ENCODE assay signal across 21 cellular contexts in the genomic region with DNA sequence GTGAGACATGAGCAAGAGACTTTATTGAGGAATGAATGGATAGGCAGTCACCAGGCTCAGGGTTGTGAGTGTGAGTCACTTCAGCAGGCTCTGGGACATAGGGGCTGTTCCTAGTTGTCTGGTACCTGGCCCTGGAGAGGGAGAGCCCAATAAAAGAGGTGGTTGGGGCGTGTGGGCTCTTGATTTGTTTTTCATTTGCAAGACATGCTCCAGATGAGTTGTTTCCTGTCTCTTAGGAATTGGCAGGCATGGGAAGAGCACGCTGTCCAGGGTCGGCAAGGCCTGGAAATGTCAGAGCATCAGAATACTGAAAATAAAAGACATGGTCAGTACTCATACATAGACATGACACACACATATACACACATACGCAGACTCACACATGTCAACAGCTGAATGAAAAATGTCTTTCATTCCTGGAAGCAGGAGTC.
DNase-seq lines count a peak whose midpoint lies in the region; ATAC-seq, FAIRE-seq and TF ChIP-seq lines count a peak whose summit lies in the region.
"Had no signal": no experiment of that assay in that cellular context is flagged by ENCODE, and none has a peak within 500 bp of the region (broad histone marks: within the 10 kb centered on the region; RNA-seq: fewer than 3 reads in every experiment).

No MANE protein-coding gene starts in this region.

- no peak for TF ChIP-seq POLR2A in GM12891 (IDR thresholded peaks at IDR 0.05; ENCODE audit: low read depth, low read length)

- H3K36me3 ChIP-seq in BLaER1 (no peaks in the 10 kb centered on the region), mesodermal cell (ENCODE audit: control insufficient read depth, insufficient read depth, low read length) (no peaks in the 10 kb centered on the region)
- H3K36me3 ChIP-seq: stomach, upper lobe of right lung had no signal

- H3K4me3 ChIP-seq in BLaER1 = no peak overlapping the region
- no peak overlapping the region for H3K4me3 ChIP-seq in choroid plexus epithelial cell (ENCODE audit: low read depth, low read length)
- H3K4me3 ChIP-seq in mesodermal cell (ENCODE audit: extremely low read depth, insufficient read depth, low read length, poor library complexity, severe bottlenecking) = no peak overlapping the region
- H3K4me3 ChIP-seq: K562, stomach, upper lobe of right lung had no signal

- H3K27ac ChIP-seq in BLaER1 (no peak overlapping the region), mesodermal cell (ENCODE audit: low read depth, low read length, severe bottlenecking) (peak overlapping the region; percentile 43)
- H3K27ac ChIP-seq: stomach, upper lobe of right lung had no signal

- H4K20me1 ChIP-seq in BLaER1 = no peaks in the 10 kb centered on the region

- H3K4me1 ChIP-seq in BLaER1 (peaks cover 62% of the 10 kb centered on the region), mesodermal cell (ENCODE audit: control insufficient read depth, insufficient read depth, low read length, poor library complexity, severe bottlenecking) (peaks cover 16% of the 10 kb centered on the region)
- H3K4me1 ChIP-seq: upper lobe of right lung had no signal

- TF ChIP-seq CTCF in choroid plexus epithelial cell (conservative IDR thresholded peaks at IDR 0.05; ENCODE audit: low read depth, low read length) = no peak

- H3K27me3 ChIP-seq in BLaER1 = no peaks in the 10 kb centered on the region
- H3K27me3 ChIP-seq: upper lobe of right lung had no signal

- no peak overlapping the region for H3K9ac ChIP-seq in BLaER1

- peak overlapping the region; percentile 66 for H3K4me2 ChIP-seq in BLaER1

- H3K9me3 ChIP-seq in BLaER1 (no peaks in the 10 kb centered on the region), mesodermal cell (ENCODE audit: control insufficient read depth, low read length) (no peaks in the 10 kb centered on the region)
- H3K9me3 ChIP-seq: stomach, upper lobe of right lung had no signal

- WGBS in mesodermal cell (ENCODE audit: insufficient coverage in 2 of 2), 2 experiments = 77 to 100% methylated on average over 2 to 4 of the region's 4 CpGs

- FAIRE-seq in GM12891 (lab: Jason Lieb, UNC) = no peak
- FAIRE-seq: islet of Langerhans, K562 had no signal

- DNase-seq in MV-4-11 (lab: John Stamatoyannopoulos, UW) (peak; percentile 11), choroid plexus epithelial cell (ENCODE audit: low read depth) (peak; percentile 25), GM12891 (ENCODE audit: insufficient read length, low spot score) (no peak), NCI-H2227 (lab: John Stamatoyannopoulos, UW; ENCODE audit: unreplicated experiment) (no peak), NCI-H146 (lab: John Stamatoyannopoulos, UW) (no peak)
- DNase-seq: activated B cell treated with CpG ODN at 0.5 μM for 24 hours; activated CD4-positive, alpha-beta memory T cell treated with anti-CD3 and anti-CD28 coated beads for 36 hours; activated T-cell treated with anti-CD3 and anti-CD28 coated beads for 4 hours; CD4-positive, alpha-beta T cell; effector CD8-positive, alpha-beta T cell; naive thymus-derived CD8-positive, alpha-beta T cell; NCI-H1048; NCI-H526 treated with DMSO at 0.1 percent for 48 hours; SIG-M5; stomach had no signal

- ATAC-seq in GM19463 (IDR thresholded peaks at IDR 0.05; ENCODE audit: unreplicated experiment) = no peak
- ATAC-seq: K562; naive thymus-derived CD8-positive, alpha-beta T cell had no signal

TF ChIP-seq in GM12891, 5 proteins besides CTCF, POLR2A, EP300 and RAD21:
- TF ChIP-seq POU2F2 (IDR thresholded peaks at IDR 0.05; ENCODE audit: low read depth, low read length) = no peak
- TF ChIP-seq TAF1 (IDR thresholded peaks at IDR 0.05; ENCODE audit: low read depth, low read length) = no peak
- TF ChIP-seq POLR2AphosphoS5 (IDR thresholded peaks at IDR 0.05; ENCODE audit: low read depth, low read length) = no peak

Comparison
In these comparisons a context has a peak if more than half of its experiments do, and no peak if none do; other contexts are left out.
1. DNase-seq: peak in MV-4-11 (single experiment) and choroid plexus epithelial cell (single experiment); none in GM12891 (single experiment), NCI-H2227 (single experiment) and NCI-H146 (single experiment).